Comparison of ENCODE assay signal across 8 cellular contexts in the genomic region with DNA sequence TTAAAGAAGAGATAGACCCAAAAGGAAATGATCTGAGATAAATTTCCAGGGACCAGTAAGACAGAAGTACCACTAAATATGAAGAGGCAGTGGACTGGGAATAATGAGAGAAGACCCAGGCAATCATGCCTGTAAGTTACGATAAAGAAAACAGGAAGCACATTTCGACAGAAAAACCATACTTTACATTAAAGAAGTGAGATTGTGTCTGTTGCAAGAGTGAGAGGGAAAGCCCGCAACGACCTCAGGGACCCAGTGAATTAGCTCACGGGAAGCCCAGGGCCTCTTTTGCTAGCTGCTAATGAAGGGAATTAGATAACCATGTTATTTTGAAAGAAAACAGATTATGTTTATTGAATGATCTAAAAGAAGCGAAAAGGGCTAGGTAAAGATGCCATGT. TPM values are rescaled to one million over a fixed set of nuclear protein-coding genes. Genes with fewer than 3 reads are reported as not detected.
DNase-seq lines count a peak whose midpoint lies in the region; ATAC-seq and TF ChIP-seq lines count a peak whose summit lies in the region.
"Had no signal": no experiment of that assay in that cellular context is flagged by ENCODE, and none has a peak within 500 bp of the region (broad histone marks: within the 10 kb centered on the region; RNA-seq: fewer than 3 reads in every experiment).

No MANE protein-coding gene starts in this region.

- H3K4me1 Mint-ChIP-seq in natural killer cell treated with Interleukin-12 subunit alpha and Interleukin-12 subunit beta and Interleukin-15 and Interleukin-18, amount 100 ng/mL, for 72 hours (ENCODE audit: low read depth in 2 of 2), result peaks cover 33 to 40% of the 10 kb centered on the region in 2 donors

- no peaks in the 10 kb centered on the region for H3K36me3 ChIP-seq in uterus
- H3K36me3 ChIP-seq: heart right ventricle had no signal

- H3K4me3 ChIP-seq in uterus, result no peak overlapping the region
- H3K4me3 ChIP-seq: heart right ventricle had no signal

- in situ Hi-C loops in ACHN (cut with HindIII; ENCODE audit: low pct_ligation_motif_present, low pct_unique_long_range_greater_than_20kb, low sequenced_read_pairs), result no loop called here

- peaks cover 1 to 6% of the 10 kb centered on the region in 2 donors for H3K27me3 Mint-ChIP-seq in natural killer cell treated with Interleukin-12 subunit alpha and Interleukin-12 subunit beta and Interleukin-15 and Interleukin-18, amount 100 ng/mL, for 72 hours

- no peak overlapping the region for H3K27ac ChIP-seq in uterus

- H3K4me3 Mint-ChIP-seq in natural killer cell treated with Interleukin-12 subunit alpha and Interleukin-12 subunit beta and Interleukin-15 and Interleukin-18, amount 100 ng/mL, for 72 hours, result no peak overlapping the region

- TF ChIP-seq POLR2A in uterus (IDR thresholded peaks at IDR 0.05), result no peak

- TF ChIP-seq CTCF in uterus (IDR thresholded peaks at IDR 0.05), result no peak

- no peaks in the 10 kb centered on the region for H3K27me3 ChIP-seq in uterus
- H3K27me3 ChIP-seq: heart right ventricle had no signal

- no peaks in the 10 kb centered on the region for H3K36me3 Mint-ChIP-seq in natural killer cell treated with Interleukin-12 subunit alpha and Interleukin-12 subunit beta and Interleukin-15 and Interleukin-18, amount 100 ng/mL, for 72 hours

- ATAC-seq in GM18498 (IDR thresholded peaks at IDR 0.05; ENCODE audit: unreplicated experiment), result peak; percentile 25
- peak; percentile 34 for ATAC-seq in HG02973 (IDR thresholded peaks at IDR 0.05; ENCODE audit: unreplicated experiment)
- ATAC-seq in natural killer cell treated with Interleukin-12 subunit alpha and Interleukin-12 subunit beta and Interleukin-15 and Interleukin-18, amount 100 ng/mL, for 72 hours, result peak; percentile 32 to 73

- DNase-seq in SKM-1 treated with dmso at 0.1 percent for 144 hours (lab: John Stamatoyannopoulos, UW; ENCODE audit: unreplicated experiment) (peak; percentile 97), kidney glomerular epithelial cell (lab: John Stamatoyannopoulos, UW) (no peak), ACHN (no peak), uterus (no peak)
- DNase-seq in natural killer cell treated with Interleukin-12 subunit alpha and Interleukin-12 subunit beta and Interleukin-15 and Interleukin-18, amount 100 ng/mL, for 72 hours (ENCODE audit: low spot score), result peak; percentile 81
- DNase-seq: heart right ventricle had no signal

- intact Hi-C loops in uterus (cut with DNase I; ENCODE audit: low total_unique reads), result no loop called here

- no peaks in the 10 kb centered on the region for H3K9me3 Mint-ChIP-seq in natural killer cell treated with Interleukin-12 subunit alpha and Interleukin-12 subunit beta and Interleukin-15 and Interleukin-18, amount 100 ng/mL, for 72 hours

- no peaks in the 10 kb centered on the region for H3K9me3 ChIP-seq in uterus
- H3K9me3 ChIP-seq: heart right ventricle had no signal

- no peak overlapping the region for H3K27ac Mint-ChIP-seq in natural killer cell treated with Interleukin-12 subunit alpha and Interleukin-12 subunit beta and Interleukin-15 and Interleukin-18, amount 100 ng/mL, for 72 hours

- H3K4me1 ChIP-seq in uterus, result no peaks in the 10 kb centered on the region

RNA-seq across cellular contexts. Expression of a gene that starts 28.9 kb away (rescaled TPM):
- 100 to 1,000 TPM; 110 to 111 TPM for total RNA-seq in natural killer cell treated with Interleukin-12 subunit alpha and Interleukin-12 subunit beta and Interleukin-15 and Interleukin-18, amount 100 ng/mL, for 72 hours
- 10 to 100 TPM; 27.3 to 98.4 (median 70.1) TPM for total RNA-seq in uterus

Comparison
In these comparisons a context has a peak if more than half of its experiments do, and no peak if none do; other contexts are left out.
1. DNase-seq: peak in SKM-1 treated with dmso at 0.1 percent for 144 hours (single experiment) and natural killer cell treated with Interleukin-12 subunit alpha and Interleukin-12 subunit beta and Interleukin-15 and Interleukin-18, amount 100 ng/mL, for 72 hours (single experiment); none in kidney glomerular epithelial cell (single experiment), ACHN (single experiment) and uterus (0 of 2).
2. Peak in every context shown above with its lines, with median percentiles within 50 percentile points of each other: ATAC-seq.